ENCODE assay signal across 25 cellular contexts in the genomic region with DNA sequence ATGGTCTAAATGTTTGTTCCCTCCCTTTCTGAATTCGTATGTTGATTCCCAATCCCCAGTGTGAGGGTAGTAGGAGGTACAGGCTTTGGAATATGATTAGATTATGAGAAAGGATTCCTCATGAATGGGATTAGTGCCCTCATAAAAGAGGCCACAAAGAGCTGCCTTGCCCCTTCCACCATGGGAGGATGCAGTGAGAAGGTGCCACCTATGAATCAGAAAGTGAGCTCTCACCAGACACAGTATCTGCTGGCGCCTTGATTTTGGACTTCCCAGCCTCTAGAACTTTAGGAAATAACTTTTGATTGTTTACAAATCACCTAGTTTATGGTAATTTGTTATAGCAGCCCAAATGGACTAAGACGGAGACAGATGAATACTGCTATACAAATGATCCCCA.
"Had no signal": no experiment of that assay in that cellular context is flagged by ENCODE, and none has a peak within 500 bp of the region (broad histone marks: within the 10 kb centered on the region; RNA-seq: fewer than 3 reads in every experiment).

No MANE protein-coding gene starts in this region.

- H3K27ac Mint-ChIP-seq: activated T-cell treated with anti-CD3 and anti-CD28 coated beads, Interleukin-2, amount 50 U/mL, for 72 hours; nephron progenitor cell; stimulated activated memory B cell treated with anti-CD40 and anti-IgM and Interleukin-4, amounts not matched to agents 10 μg/mL and 1 μg/mL and 100 μg/mL, for 72 hours had no signal

- H3K9me3 Mint-ChIP-seq: activated T-cell treated with anti-CD3 and anti-CD28 coated beads, Interleukin-2, amount 50 U/mL, for 72 hours; central memory CD8-positive, alpha-beta T cell; stimulated activated memory B cell treated with anti-CD40 and anti-IgM and Interleukin-4, amounts not matched to agents 10 μg/mL and 1 μg/mL and 100 μg/mL, for 72 hours had no signal

- H3K27ac ChIP-seq: epithelial cell of prostate, left lung, lower lobe of right lung, neutrophil, sigmoid colon, stomach, thyroid gland had no signal

- H3K9me3 ChIP-seq: esophagus squamous epithelium, left lung, lower lobe of right lung, neutrophil, sigmoid colon, stomach, thyroid gland had no signal

- H3K27me3 Mint-ChIP-seq: central memory CD8-positive, alpha-beta T cell; stimulated activated memory B cell treated with anti-CD40 and anti-IgM and Interleukin-4, amounts not matched to agents 10 μg/mL and 1 μg/mL and 100 μg/mL, for 72 hours had no signal

- H3K36me3 ChIP-seq: esophagus squamous epithelium, left lung, lower lobe of right lung, neutrophil, sigmoid colon, stomach, thyroid gland had no signal

- ATAC-seq: activated T-cell treated with anti-CD3 and anti-CD28 coated beads, Interleukin-2, amount 50 U/mL, for 72 hours; left lung; lower lobe of right lung; stimulated activated memory B cell treated with anti-CD40 and anti-IgM and Interleukin-4, amounts not matched to agents 10 μg/mL and 1 μg/mL and 100 μg/mL, for 72 hours had no signal

- H3K27me3 ChIP-seq: esophagus squamous epithelium, left lung, neutrophil, sigmoid colon, stomach, thyroid gland had no signal

- FAIRE-seq: bronchial epithelial cell had no signal

- H3K4me3 Mint-ChIP-seq: activated T-cell treated with anti-CD3 and anti-CD28 coated beads, Interleukin-2, amount 50 U/mL, for 72 hours; central memory CD8-positive, alpha-beta T cell; nephron progenitor cell; stimulated activated memory B cell treated with anti-CD40 and anti-IgM and Interleukin-4, amounts not matched to agents 10 μg/mL and 1 μg/mL and 100 μg/mL, for 72 hours had no signal

- H3K4me3 ChIP-seq: esophagus squamous epithelium, left lung, lower lobe of right lung, sigmoid colon, stomach, thyroid gland had no signal

- DNase-seq: activated CD4-positive, alpha-beta T cell treated with anti-CD3 and anti-CD28 coated beads for 4 hours; activated CD4-positive, alpha-beta T cell treated with anti-CD3 and anti-CD28 coated beads, Interleukin-2, amount 50 U/mL, for 4 hours; activated naive CD4-positive, alpha-beta T cell treated with Interleukin-2 at 50 U/mL for 16 hours; activated T-cell treated with anti-CD3 and anti-CD28 coated beads for 4 hours; activated T-cell treated with anti-CD3 and anti-CD28 coated beads, Interleukin-2, amount 50 U/mL, for 72 hours; amygdala; effector CD8-positive, alpha-beta T cell; esophagus squamous epithelium; foreskin melanocyte; left lung; lower lobe of right lung; mesendoderm; nephron progenitor cell; sigmoid colon; small intestine; stimulated activated CD4-positive, alpha-beta T cell treated with anti-CD3 and anti-CD28 coated beads, Interleukin-1b, Interleukin-23, amount 100 ng/mL, for 48 hours; stimulated activated CD4-positive, alpha-beta T cell treated with anti-CD3 and anti-CD28 coated beads, Interleukin-4, amount 100 ng/mL, for 4 hours; stimulated activated CD8-positive, alpha-beta memory T cell treated with anti-CD3 and anti-CD28 coated beads, Interleukin-4, amount 100 ng/mL, for 48 hours; stomach; thyroid gland had no signal
